In the genomic region with DNA sequence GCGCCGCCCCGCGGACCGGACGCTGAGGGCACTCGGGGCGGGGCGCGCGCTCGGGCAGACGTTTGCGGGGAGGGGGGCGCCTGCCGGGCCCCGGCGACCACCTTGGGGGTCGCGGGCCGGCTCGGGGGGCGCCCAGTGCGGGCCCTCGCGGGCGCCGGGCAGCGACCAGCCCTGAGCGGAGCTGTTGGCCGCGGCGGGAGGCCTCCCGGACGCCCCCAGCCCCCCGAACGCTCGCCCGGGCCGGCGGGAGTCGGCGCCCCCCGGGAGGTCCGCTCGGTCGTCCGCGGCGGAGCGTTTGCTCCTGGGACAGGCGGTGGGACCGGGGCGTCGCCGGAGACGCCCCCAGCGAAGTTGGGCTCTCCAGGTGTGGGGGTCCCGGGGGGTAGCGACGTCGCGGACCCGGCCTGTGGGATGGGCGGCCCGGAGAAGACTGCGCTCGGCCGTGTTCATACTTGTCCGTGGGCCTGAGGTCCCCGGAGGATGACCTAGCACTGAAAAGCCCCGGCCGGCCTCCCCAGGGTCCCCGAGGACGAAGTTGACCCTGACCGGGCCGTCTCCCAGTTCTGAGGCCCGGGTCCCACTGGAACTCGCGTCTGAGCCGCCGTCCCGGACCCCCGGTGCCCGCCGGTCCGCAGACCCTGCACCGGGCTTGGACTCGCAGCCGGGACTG, we compare ENCODE assay signal across 8 cellular contexts. TPM values are rescaled to one million over a fixed set of nuclear protein-coding genes. Genes with fewer than 3 reads are reported as not detected.
DNase-seq lines count a peak whose midpoint lies in the region; ATAC-seq and TF ChIP-seq lines count a peak whose summit lies in the region.

No MANE protein-coding gene starts in this region.

- peak overlapping the region; percentile 94 for H3K4me3 Mint-ChIP-seq in osteocyte (ENCODE audit: unreplicated experiment)

- no peaks in the 10 kb centered on the region for H3K9me3 ChIP-seq in DOHH2 (ENCODE audit: control insufficient read depth, insufficient read depth, low read length)
- H3K9me3 ChIP-seq in PC-9 (ENCODE audit: insufficient read depth, low read depth), result no peaks in the 10 kb centered on the region

- H3K4me3 ChIP-seq in DOHH2 (ENCODE audit: low read length) (peak overlapping the region; percentile 88), PC-9 (peak overlapping the region; percentile 71)

- H3K27me3 Mint-ChIP-seq in osteocyte (ENCODE audit: unreplicated experiment), result no peaks in the 10 kb centered on the region

- H2AFZ ChIP-seq in PC-9, result no peak overlapping the region

- no TSS peak for BruUV-seq in PC-9 (replicated peaks; lab: Mats Ljungman, UMichigan)

- H3K36me3 Mint-ChIP-seq in osteocyte (ENCODE audit: unreplicated experiment), result no peaks in the 10 kb centered on the region

- no peaks in the 10 kb centered on the region for H3F3A ChIP-seq in DOHH2 (ENCODE audit: control insufficient read depth, insufficient read depth)
- H3F3A ChIP-seq in PC-9 (ENCODE audit: insufficient read depth, low read depth), result peaks cover 16% of the 10 kb centered on the region; the same call in 1 of the 2 replicates

- peaks cover 49% of the 10 kb centered on the region for H3K4me1 Mint-ChIP-seq in osteocyte (ENCODE audit: unreplicated experiment)

- TF ChIP-seq CTCF in DOHH2 (IDR thresholded peaks at IDR 0.05; ENCODE audit: low read depth, low read length, poor library complexity, severe bottlenecking) (no peak), PC-9 (conservative IDR thresholded peaks at IDR 0.05) (no peak), osteocyte (IDR thresholded peaks at IDR 0.05) (no peak)

- peaks cover 52% of the 10 kb centered on the region for H3K79me2 ChIP-seq in DOHH2 (ENCODE audit: control insufficient read depth, low read length)
- peaks cover 49% of the 10 kb centered on the region for H3K79me2 ChIP-seq in PC-9 (ENCODE audit: low read depth)

- CTCF ChIA-PET in PC-9 (lab: Charles Lee), result no interaction called here

- peaks cover 29% of the 10 kb centered on the region for H3K36me3 ChIP-seq in DOHH2 (ENCODE audit: control insufficient read depth, low read length)
- H3K36me3 ChIP-seq in PC-9 (ENCODE audit: low read depth), result no peaks in the 10 kb centered on the region

- ATAC-seq in GM21717 (IDR thresholded peaks at IDR 0.05; ENCODE audit: unreplicated experiment) (no peak), GM21381 (IDR thresholded peaks at IDR 0.05; ENCODE audit: unreplicated experiment) (no peak), HG03196 (IDR thresholded peaks at IDR 0.05; ENCODE audit: unreplicated experiment) (no peak)

- H3K9me2 ChIP-seq in DOHH2 (replicated peaks; ENCODE audit: control insufficient read depth, low read length), result no peaks in the 10 kb centered on the region
- no peaks in the 10 kb centered on the region for H3K9me2 ChIP-seq in PC-9 (ENCODE audit: insufficient read depth)

- H3K27ac ChIP-seq in DOHH2 (ENCODE audit: low read depth, low read length), result peak overlapping the region; percentile 62
- no peak overlapping the region for H3K27ac ChIP-seq in PC-9
- H3K27ac ChIP-seq in epithelial cell of prostate, result peak overlapping the region; percentile 97

- H3K9me3 Mint-ChIP-seq in osteocyte (ENCODE audit: unreplicated experiment), result no peaks in the 10 kb centered on the region

- H3K27me3 ChIP-seq in DOHH2 (ENCODE audit: control insufficient read depth, low read length), result no peaks in the 10 kb centered on the region
- no peaks in the 10 kb centered on the region for H3K27me3 ChIP-seq in PC-9 (ENCODE audit: insufficient read depth, low read depth)

- peaks cover under 1% of the 10 kb centered on the region; the same call in 1 of the 2 replicates for H4K20me1 ChIP-seq in DOHH2 (ENCODE audit: control insufficient read depth, insufficient read depth, low read depth, low read length)
- peaks cover 20% of the 10 kb centered on the region for H4K20me1 ChIP-seq in PC-9 (ENCODE audit: insufficient read depth)

- intact Hi-C loops in PC-9 (cut with micrococcal nuclease; ENCODE audit: unreplicated experiment), result no loop called here

- H3K4me1 ChIP-seq in DOHH2 (ENCODE audit: control insufficient read depth, low read length) (peaks cover 22% of the 10 kb centered on the region), PC-9 (replicated peaks; ENCODE audit: insufficient read depth) (peaks cover 20% of the 10 kb centered on the region)

- DNase-seq in PC-9, result no peak
- no peak for DNase-seq in epithelial cell of prostate (ENCODE audit: low read depth, low spot score)
- DNase-seq in osteocyte (ENCODE audit: extremely low spot score, unreplicated experiment), result no peak
- no peak for DNase-seq in NCI-H2081 treated with DMSO at 0.1 percent for 48 hours (lab: John Stamatoyannopoulos, UW)

- peak overlapping the region; percentile 89 for H3K27ac Mint-ChIP-seq in osteocyte (ENCODE audit: unreplicated experiment)

- POLR2A ChIA-PET in PC-9 (lab: Charles Lee; ENCODE audit: unreplicated experiment), result interaction anchor here (0.6 kb wide), 1 partner anchor 282 kb away, joined by 6 read pairs; no protein-coding TSS in a partner anchor

- H3K4me2 ChIP-seq in DOHH2 (ENCODE audit: low read length) (peak overlapping the region; percentile 80), PC-9 (peak overlapping the region; percentile 91)

RNA-seq across cellular contexts. Expression of gene STK11, which starts 0.6 kb away (rescaled TPM):
- total RNA-seq in PC-9 (2021) (53.0 and 59.5 TPM in 2 replicates), osteocyte (60.8 and 61.3 TPM in 2 replicates)

RNA-seq across cellular contexts. Expression of gene CBARP, which starts 31.6 kb away (rescaled TPM):
- total RNA-seq in PC-9 (2021) (1.8 and 1.9 TPM in 2 replicates), osteocyte (6.9 and 7.0 TPM in 2 replicates)

RNA-seq across cellular contexts. Expression of gene SBNO2, which starts 32.1 kb away (rescaled TPM):
- total RNA-seq in PC-9 (2021) (75.6 and 82.4 TPM in 2 replicates), osteocyte (57.1 and 61.6 TPM in 2 replicates)

RNA-seq across cellular contexts. Expression of gene ATP5F1D, which starts 35.4 kb away (rescaled TPM):
- total RNA-seq in PC-9 (2021) (157 and 214 TPM in 2 replicates), osteocyte (167 and 172 TPM in 2 replicates)

RNA-seq across cellular contexts. Expression of gene MIDN, which starts 42.2 kb away (rescaled TPM):
- 61.4 and 92.0 TPM in 2 replicates for total RNA-seq in PC-9 (2021)
- 98.1 and 103 TPM in 2 replicates for total RNA-seq in osteocyte
